ENCODE assay signal across 9 cellular contexts in the genomic region with DNA sequence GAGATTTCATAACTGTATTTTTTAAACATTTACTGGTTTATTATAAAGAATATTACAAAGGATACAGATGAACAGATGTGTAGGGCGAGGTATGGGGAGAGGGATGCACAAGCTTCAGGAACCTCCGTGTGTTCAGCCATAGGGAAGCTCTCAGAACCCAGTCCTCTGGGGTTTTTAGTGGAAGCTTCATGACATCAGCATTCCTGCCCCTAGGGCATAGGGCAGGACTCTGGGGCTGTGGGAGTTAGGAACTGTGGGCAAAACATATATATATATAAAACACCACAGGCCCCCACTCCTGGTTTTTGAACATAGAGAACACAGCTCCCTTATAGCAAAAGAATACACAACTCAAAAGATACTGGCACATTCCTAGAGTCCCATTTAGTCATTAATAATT. TPM values are rescaled to one million over a fixed set of nuclear protein-coding genes. Genes with fewer than 3 reads are reported as not detected.
"Had no signal": no experiment of that assay in that cellular context is flagged by ENCODE, and none has a peak within 500 bp of the region (broad histone marks: within the 10 kb centered on the region; RNA-seq: fewer than 3 reads in every experiment).

No MANE protein-coding gene starts in this region.

- H3K4me3 Mint-ChIP-seq: GM23338, H9, IgD-negative memory B cell had no signal

- H3K27me3 Mint-ChIP-seq: IgD-negative memory B cell had no signal

- H3K4me3 ChIP-seq: GM23338 had no signal

- H3K9ac ChIP-seq: KMS-11 had no signal

- DNase-seq: H9, HCEC 1CT, KBM-7 had no signal

- H3K9me3 Mint-ChIP-seq: GM23338, H9, IgD-negative memory B cell had no signal

- H3K27ac Mint-ChIP-seq: GM23338, IgD-negative memory B cell had no signal

- H3K4me1 Mint-ChIP-seq: IgD-negative memory B cell had no signal

- ATAC-seq: GM23338, HepG2 had no signal

- H3K27ac ChIP-seq: HL-60, KMS-11 had no signal

RNA-seq across cellular contexts. Expression of a gene that starts 21.9 kb away (rescaled TPM):
- total RNA-seq: HT1080 had no signal
- polyA plus RNA-seq: GM23338, IgD-negative memory B cell had no signal
